Comparison of ENCODE assay signal across 12 cellular contexts in the genomic region with DNA sequence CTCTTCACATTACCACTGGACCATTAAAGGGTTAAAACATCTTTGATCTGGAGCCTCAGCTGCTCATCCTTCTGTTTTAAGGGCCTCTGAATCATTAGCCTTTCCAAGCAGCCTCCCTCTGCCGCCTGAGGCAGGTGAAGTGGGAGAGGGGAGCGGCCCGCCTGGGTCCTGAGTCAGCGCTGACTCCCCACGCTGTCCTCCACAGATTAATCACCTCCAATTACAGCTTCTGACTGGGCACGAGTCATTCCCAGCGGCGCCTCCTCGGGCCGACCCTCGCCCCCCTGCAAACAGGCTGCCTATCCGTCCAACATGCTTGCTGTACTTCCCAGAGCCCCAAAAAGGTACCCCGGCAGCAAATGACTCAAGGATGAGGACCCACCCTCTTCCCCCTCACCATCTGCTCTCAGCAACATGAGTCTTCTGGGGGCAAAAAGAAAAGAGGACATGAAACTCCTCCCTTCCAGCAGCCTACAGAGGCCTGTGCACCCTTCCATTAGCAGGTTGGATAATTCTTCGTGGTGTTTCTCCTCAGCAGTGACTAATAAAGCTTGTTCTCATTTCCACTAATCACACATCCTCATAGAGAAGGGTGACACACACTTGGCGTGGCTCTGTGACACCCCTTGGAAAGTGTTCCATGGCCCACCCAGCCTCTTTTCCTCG. TPM values are rescaled to one million over a fixed set of nuclear protein-coding genes. Genes with fewer than 3 reads are reported as not detected.
A peak's percentile ranks its signal among the peaks of the same experiment; 100 is the strongest.
DNase-seq lines count a peak whose midpoint lies in the region; ATAC-seq and TF ChIP-seq lines count a peak whose summit lies in the region.
"Had no signal": no experiment of that assay in that cellular context is flagged by ENCODE, and none has a peak within 500 bp of the region (broad histone marks: within the 10 kb centered on the region; RNA-seq: fewer than 3 reads in every experiment).

No MANE protein-coding gene starts in this region.

- no peaks in the 10 kb centered on the region for H3K4me1 ChIP-seq in upper lobe of left lung

- H3K36me3 ChIP-seq in upper lobe of left lung: no peaks in the 10 kb centered on the region

- ATAC-seq in upper lobe of left lung (ENCODE audit: low FRiP score in 2 of 2): no peak
- no peak for ATAC-seq in GM18870 (IDR thresholded peaks at IDR 0.05; ENCODE audit: unreplicated experiment)

- H3K27ac ChIP-seq in upper lobe of left lung: no peak overlapping the region

- no peak for TF ChIP-seq EP300 in upper lobe of left lung (IDR thresholded peaks at IDR 0.05)

- peak; percentile 23 for DNase-seq in SIG-M5 treated with dmso at 0.1 percent for 504 hours (lab: John Stamatoyannopoulos, UW; ENCODE audit: unreplicated experiment)
- no peak for DNase-seq in SIG-M5 (lab: John Stamatoyannopoulos, UW)
- peak; percentile 6 for DNase-seq in HS-5 (ENCODE audit: low read depth)
- DNase-seq in astrocyte of the hippocampus (ENCODE audit: low read depth, low spot score): peak; percentile 63
- DNase-seq in stimulated activated CD4-positive, alpha-beta T cell treated with anti-CD3 and anti-CD28 coated beads, Interleukin-4, amount 100 ng/mL, for 1 hour: peak; percentile 13
- no peak for DNase-seq in upper lobe of left lung
- no peak for DNase-seq in NOMO-1 treated with DMSO at 0.1 percent for 48 hours (lab: John Stamatoyannopoulos, UW; ENCODE audit: unreplicated experiment)
- DNase-seq: endodermal cell, KBM-7, mesenchymal stem cell, NCI-H526 had no signal

- H3K27me3 ChIP-seq in upper lobe of left lung: no peaks in the 10 kb centered on the region

- no peak for TF ChIP-seq POLR2A in upper lobe of left lung (IDR thresholded peaks at IDR 0.05)

- H3K4me3 ChIP-seq in upper lobe of left lung: no peak overlapping the region

- TF ChIP-seq CTCF in upper lobe of left lung (IDR thresholded peaks at IDR 0.05): no peak

- H3K9me3 ChIP-seq in upper lobe of left lung: no peaks in the 10 kb centered on the region

- WGBS in upper lobe of left lung, 2 donors: 71 to 77% methylated on average over 15 to 16 of the region's 16 CpGs

RNA-seq across cellular contexts. Expression of a gene that starts 44.3 kb away (rescaled TPM):
- 10 to 100 TPM in 5 of 6 donors, 1 to 10 TPM in 1; 8.4 to 36.6 (median 18.6) TPM for total RNA-seq in upper lobe of left lung

Comparison
In these comparisons a context has a peak if more than half of its experiments do, and no peak if none do; other contexts are left out.
1. DNase-seq: peak in SIG-M5 treated with dmso at 0.1 percent for 504 hours (single experiment), HS-5 (single experiment), astrocyte of the hippocampus (single experiment) and stimulated activated CD4-positive, alpha-beta T cell treated with anti-CD3 and anti-CD28 coated beads, Interleukin-4, amount 100 ng/mL, for 1 hour (single experiment); none in SIG-M5 (single experiment), upper lobe of left lung (0 of 2) and NOMO-1 treated with DMSO at 0.1 percent for 48 hours (single experiment).